ENCODE assay signal across 18 cellular contexts in the genomic region with DNA sequence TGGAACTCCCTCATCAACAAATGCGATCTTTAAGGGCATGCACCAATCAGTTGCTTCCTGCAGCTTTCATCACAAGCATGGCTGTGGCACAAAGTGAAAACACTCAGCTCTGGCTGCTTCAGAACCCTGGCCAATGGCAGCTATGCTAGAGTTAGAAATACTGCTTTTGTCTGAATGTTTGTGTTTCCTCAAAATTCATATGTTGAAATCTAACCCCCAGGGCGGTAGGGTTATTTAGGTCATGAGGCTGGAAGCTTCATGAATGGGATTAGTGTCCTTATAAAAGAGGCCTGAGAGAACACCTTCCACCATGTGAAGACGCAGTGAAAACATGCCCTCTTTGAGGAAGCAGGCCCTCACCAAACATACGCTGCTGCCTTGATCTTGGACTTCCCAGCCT.
"Had no signal": no experiment of that assay in that cellular context is flagged by ENCODE, and none has a peak within 500 bp of the region (broad histone marks: within the 10 kb centered on the region; RNA-seq: fewer than 3 reads in every experiment).

No MANE protein-coding gene starts in this region.

- H3K9me2 ChIP-seq: SK-N-SH had no signal

- H3K4me2 ChIP-seq: SK-N-SH had no signal

- H3K4me3 ChIP-seq: SJSA1 had no signal

- H3K27me3 ChIP-seq: SJSA1 had no signal

- H3K27ac ChIP-seq: SJSA1 had no signal

- H3K4me1 ChIP-seq: SJSA1 had no signal

- H3K9ac ChIP-seq: SK-N-SH had no signal

- DNase-seq: KBM-7, MM.1S, NCI-H1092 treated with DMSO at 0.1 percent for 48 hours, NCI-H1436, NCI-H187, NCI-H2029, NCI-H2081 treated with DMSO at 0.1 percent for 48 hours, NCI-H2171, NCI-H226, NCI-H446, NCI-H510A, NCI-H524 treated with DMSO at 0.1 percent for 48 hours, Right ventricle myocardium superior, RPMI8226, SIG-M5, SK-N-SH, SW 1271 had no signal

- H3K9me3 ChIP-seq: SJSA1, SK-N-SH had no signal

- H3K36me3 ChIP-seq: SJSA1 had no signal
